ENCODE assay signal across 17 cellular contexts in genomic region chr7:477626-478220, GRCh38. TPM values are rescaled to one million over a fixed set of nuclear protein-coding genes. Genes with fewer than 3 reads are reported as not detected.
DNase-seq lines count a peak whose midpoint lies in the region; ATAC-seq lines count a peak whose summit lies in the region.
"Had no signal": no experiment of that assay in that cellular context is flagged by ENCODE, and none has a peak within 500 bp of the region (broad histone marks: within the 10 kb centered on the region; RNA-seq: fewer than 3 reads in every experiment).

No MANE protein-coding gene starts in this region.

- POLR2A ChIA-PET in activated CD4-positive, alpha-beta T cell treated with anti-CD3 and anti-CD28 coated beads, Interleukin-2, amount 10 ng/mL, durations not matched to agents 7 days and 5 days (lab: Charles Lee), result no interaction called here
- POLR2A ChIA-PET in activated CD4-positive, alpha-beta T cell treated with anti-CD3 and anti-CD28 coated beads for 36 hours (lab: Charles Lee), result no interaction called here

- no peak for DNase-seq in activated CD4-positive, alpha-beta T cell treated with anti-CD3 and anti-CD28 coated beads, Interleukin-2, amount 10 ng/mL, durations not matched to agents 7 days and 5 days
- no peak for DNase-seq in activated CD4-positive, alpha-beta T cell treated with anti-CD3 and anti-CD28 coated beads for 36 hours
- DNase-seq in M059J (ENCODE audit: low read depth), result peak; percentile 47
- peak; percentile 56 for DNase-seq in hepatic stellate cell (ENCODE audit: low spot score)
- DNase-seq in renal cortical epithelial cell (ENCODE audit: low read depth), result peak; percentile 28
- DNase-seq in UCSD-AML1 (lab: John Stamatoyannopoulos, UW; ENCODE audit: unreplicated experiment), result no peak
- DNase-seq: activated CD4-positive, alpha-beta T cell treated with anti-CD3 and anti-CD28 coated beads, Interleukin-2, amount 50 U/mL, for 1 hour; activated T-cell treated with anti-CD3 and anti-CD28 coated beads, Interleukin-2, amount 50 U/mL, for 4 hours; CD8-positive, alpha-beta T cell; central memory CD4-positive, alpha-beta T cell; GDM1; KG1; SHP77 treated with DMSO at 0.1 percent for 48 hours; stimulated activated CD4-positive, alpha-beta T cell treated with anti-CD3 and anti-CD28 coated beads, Interleukin-4, amount 100 ng/mL, for 4 hours; T1000 had no signal

- H3K36me3 Mint-ChIP-seq in activated CD4-positive, alpha-beta T cell treated with anti-CD3 and anti-CD28 coated beads, Interleukin-2, amount 10 ng/mL, durations not matched to agents 7 days and 5 days (ENCODE audit: low read depth), result no peaks in the 10 kb centered on the region
- no peaks in the 10 kb centered on the region for H3K36me3 Mint-ChIP-seq in activated CD4-positive, alpha-beta T cell treated with anti-CD3 and anti-CD28 coated beads for 36 hours (ENCODE audit: low read depth)
- H3K36me3 Mint-ChIP-seq: CD8-positive, alpha-beta T cell had no signal

- ATAC-seq in activated CD4-positive, alpha-beta T cell treated with anti-CD3 and anti-CD28 coated beads for 36 hours, result no peak
- ATAC-seq in HG03520 (IDR thresholded peaks at IDR 0.05; ENCODE audit: unreplicated experiment), result no peak
- no peak for ATAC-seq in HG03521 (IDR thresholded peaks at IDR 0.05; ENCODE audit: unreplicated experiment)
- ATAC-seq: activated T-cell treated with anti-CD3 and anti-CD28 coated beads, Interleukin-2, amount 50 U/mL, for 4 hours; CD8-positive, alpha-beta T cell had no signal

- peaks cover 3% of the 10 kb centered on the region for H3K27me3 Mint-ChIP-seq in activated CD4-positive, alpha-beta T cell treated with anti-CD3 and anti-CD28 coated beads, Interleukin-2, amount 10 ng/mL, durations not matched to agents 7 days and 5 days
- H3K27me3 Mint-ChIP-seq in activated CD4-positive, alpha-beta T cell treated with anti-CD3 and anti-CD28 coated beads for 36 hours, result peaks cover 8% of the 10 kb centered on the region

- H3K9me3 Mint-ChIP-seq in activated CD4-positive, alpha-beta T cell treated with anti-CD3 and anti-CD28 coated beads, Interleukin-2, amount 10 ng/mL, durations not matched to agents 7 days and 5 days, result peaks cover 3% of the 10 kb centered on the region
- H3K9me3 Mint-ChIP-seq in activated CD4-positive, alpha-beta T cell treated with anti-CD3 and anti-CD28 coated beads for 36 hours (ENCODE audit: low read depth), result no peaks in the 10 kb centered on the region

- no peak overlapping the region for H3K4me3 Mint-ChIP-seq in activated CD4-positive, alpha-beta T cell treated with anti-CD3 and anti-CD28 coated beads, Interleukin-2, amount 10 ng/mL, durations not matched to agents 7 days and 5 days
- no peak overlapping the region for H3K4me3 Mint-ChIP-seq in activated CD4-positive, alpha-beta T cell treated with anti-CD3 and anti-CD28 coated beads for 36 hours
- H3K4me3 Mint-ChIP-seq: activated T-cell treated with anti-CD3 and anti-CD28 coated beads, Interleukin-2, amount 50 U/mL, for 4 hours; CD8-positive, alpha-beta T cell had no signal

- intact Hi-C loops in activated CD4-positive, alpha-beta T cell treated with anti-CD3 and anti-CD28 coated beads for 36 hours (cut with DNase I, micrococcal nuclease), result no loop called here

- CTCF ChIA-PET in activated CD4-positive, alpha-beta T cell treated with anti-CD3 and anti-CD28 coated beads, Interleukin-2, amount 10 ng/mL, durations not matched to agents 7 days and 5 days (lab: Charles Lee), result no interaction called here
- CTCF ChIA-PET in activated CD4-positive, alpha-beta T cell treated with anti-CD3 and anti-CD28 coated beads for 36 hours (lab: Charles Lee), result no interaction called here

- no peaks in the 10 kb centered on the region for H3K4me1 Mint-ChIP-seq in activated CD4-positive, alpha-beta T cell treated with anti-CD3 and anti-CD28 coated beads, Interleukin-2, amount 10 ng/mL, durations not matched to agents 7 days and 5 days
- H3K4me1 Mint-ChIP-seq in activated CD4-positive, alpha-beta T cell treated with anti-CD3 and anti-CD28 coated beads for 36 hours, result no peaks in the 10 kb centered on the region

- H3K27ac Mint-ChIP-seq in activated CD4-positive, alpha-beta T cell treated with anti-CD3 and anti-CD28 coated beads, Interleukin-2, amount 10 ng/mL, durations not matched to agents 7 days and 5 days, result peak overlapping the region; percentile 5
- no peak overlapping the region for H3K27ac Mint-ChIP-seq in activated CD4-positive, alpha-beta T cell treated with anti-CD3 and anti-CD28 coated beads for 36 hours
- H3K27ac Mint-ChIP-seq: CD8-positive, alpha-beta T cell had no signal

RNA-seq across cellular contexts. Expression of gene PDGFA, which starts 41.9 kb away (rescaled TPM):
- total RNA-seq in activated CD4-positive, alpha-beta T cell treated with anti-CD3 and anti-CD28 coated beads, Interleukin-2, amount 10 ng/mL, durations not matched to agents 7 days and 5 days, result under 1 TPM; 0.37 to 0.46 TPM
- total RNA-seq in activated CD4-positive, alpha-beta T cell treated with anti-CD3 and anti-CD28 coated beads for 36 hours, result 1 to 10 TPM; 5.2 to 5.3 TPM
- 2.5 and 6.3 TPM in 2 replicates for total RNA-seq in M059J (2014; rRNA removed; shearing (Covaris generic))
- total RNA-seq in renal cortical epithelial cell, result 33.5 and 54.3 TPM in 2 replicates

Comparison
In these comparisons a context has a peak if more than half of its experiments do, and no peak if none do; other contexts are left out.
1. DNase-seq: peak in M059J (single experiment), hepatic stellate cell (single experiment) and renal cortical epithelial cell (single experiment); none in activated CD4-positive, alpha-beta T cell treated with anti-CD3 and anti-CD28 coated beads, Interleukin-2, amount 10 ng/mL, durations not matched to agents 7 days and 5 days (single experiment), activated CD4-positive, alpha-beta T cell treated with anti-CD3 and anti-CD28 coated beads for 36 hours (single experiment) and UCSD-AML1 (single experiment).